Comparison of ENCODE assay signal across 20 cellular contexts in genomic region chr5:53601570-53601969, GRCh38. TPM values are rescaled to one million over a fixed set of nuclear protein-coding genes. Genes with fewer than 3 reads are reported as not detected.
DNase-seq lines count a peak whose midpoint lies in the region; ATAC-seq, FAIRE-seq and TF ChIP-seq lines count a peak whose summit lies in the region.
"Had no signal": no experiment of that assay in that cellular context is flagged by ENCODE, and none has a peak within 500 bp of the region (broad histone marks: within the 10 kb centered on the region; RNA-seq: fewer than 3 reads in every experiment).

No MANE protein-coding gene starts in this region.

- intact Hi-C loops in HepG2 (cut with micrococcal nuclease; ENCODE audit: unreplicated experiment) (no loop called here), right lobe of liver (cut with DNase I) (no loop called here), upper lobe of right lung (cut with DNase I) (no loop called here)

- TF ChIP-seq POLR2A in HepG2 (IDR thresholded peaks at IDR 0.05; ENCODE audit: insufficient read depth in 1 of 2, low read depth in 2 of 2, low read length in 2 of 2) (no peak), right lobe of liver (IDR thresholded peaks at IDR 0.05) (no peak)

- no peaks in the 10 kb centered on the region for H3K9me3 ChIP-seq in HepG2 (ENCODE audit: low read length)
- no peaks in the 10 kb centered on the region for H3K9me3 ChIP-seq in right lobe of liver
- no peaks in the 10 kb centered on the region for H3K9me3 ChIP-seq in fibroblast of lung (ENCODE audit: control insufficient read depth, insufficient read depth, low read depth, low read length)
- no peaks in the 10 kb centered on the region for H3K9me3 ChIP-seq in upper lobe of right lung
- H3K9me3 ChIP-seq: gastroesophageal sphincter, left lung, neutrophil, Peyer's patch, thyroid gland had no signal

- no peak for TF ChIP-seq EP300 in HepG2 (IDR thresholded peaks at IDR 0.05; ENCODE audit: low read depth in 2 of 2, low read length in 2 of 2)
- TF ChIP-seq EP300 in HepG2 (CRISPR knock-in tag; IDR thresholded peaks at IDR 0.05; ENCODE audit: borderline replicate concordance), result no peak

- H2AFZ ChIP-seq in HepG2 (ENCODE audit: low read length) (no peak overlapping the region), fibroblast of lung (ENCODE audit: low read length) (no peak overlapping the region)

- WGBS in HepG2 (ENCODE audit: low lambda C conversion rate), result 91% methylated on average over 5 of the region's 5 CpGs
- WGBS in right lobe of liver (ENCODE audit: insufficient coverage, low coverage, low lambda C conversion rate, missing lambda C conversion rate), result 81% methylated on average over 5 of the region's 5 CpGs

- H3K79me2 ChIP-seq in HepG2 (ENCODE audit: insufficient read depth, low read length) (peaks cover 39% of the 10 kb centered on the region), fibroblast of lung (ENCODE audit: control insufficient read depth, insufficient read depth, low read length) (peaks cover 11% of the 10 kb centered on the region)

- in situ Hi-C loops in HepG2 (cut with HindIII; ENCODE audit: extremely low pct_ligation_motif_present, low pct_unique_long_range_greater_than_20kb), result no loop called here

- no peak overlapping the region for H3K4me3 ChIP-seq in HepG2 (replicated peaks in 1 of 3; ENCODE audit: insufficient read depth in 1 of 3, low read depth in 2 of 3, low read length in 3 of 3)
- H3K4me3 ChIP-seq in right lobe of liver, result no peak overlapping the region
- H3K4me3 ChIP-seq in fibroblast of lung (replicated peaks in 1 of 4; ENCODE audit: control extremely low read depth in 1 of 4, insufficient read depth in 1 of 4, low read depth in 3 of 4, low read length in 4 of 4), result no peak overlapping the region
- no peak overlapping the region for H3K4me3 ChIP-seq in upper lobe of right lung
- H3K4me3 ChIP-seq: gastroesophageal sphincter, left lung, Peyer's patch, thyroid gland had no signal

- ATAC-seq in HepG2 (no peak), right lobe of liver (no peak), GM21619 (IDR thresholded peaks at IDR 0.05; ENCODE audit: unreplicated experiment) (no peak), upper lobe of right lung (no peak), GM19455 (IDR thresholded peaks at IDR 0.05; ENCODE audit: unreplicated experiment) (no peak)
- ATAC-seq: gastroesophageal sphincter, left lung had no signal

- DNase-seq in HepG2 (ENCODE audit: low spot score) (peak; percentile 33), right lobe of liver (no peak), RWPE1 (ENCODE audit: low spot score) (peak; percentile 88), fibroblast of lung (ENCODE audit: low read depth in 2 of 2) (peak; percentile 41 to 68), upper lobe of right lung (no peak), medulla oblongata (ENCODE audit: extremely low spot score) (no peak)
- DNase-seq: activated CD4-positive, alpha-beta T cell treated with anti-CD3 and anti-CD28 coated beads, Interleukin-2, amount 10 ng/mL, durations not matched to agents 24 days and 14 days; activated CD8-positive, alpha-beta memory T cell treated with anti-CD3 and anti-CD28 coated beads, Interleukin-2, amount 50 U/mL, for 48 hours; KBM-7; left lung; NCI-H1105; NCI-H748 treated with DMSO at 0.1 percent for 48 hours; Peyer's patch; thyroid gland had no signal

- no peak overlapping the region for H3K9ac ChIP-seq in HepG2 (ENCODE audit: insufficient read depth, low read depth, low read length)
- no peak overlapping the region for H3K9ac ChIP-seq in fibroblast of lung (ENCODE audit: insufficient read depth, low read length)

- no peak for FAIRE-seq in HepG2 (lab: Jason Lieb, UNC)
- FAIRE-seq: TTC549 had no signal

- no peak for TF ChIP-seq CTCF in HepG2 (CRISPR knock-in tag; IDR thresholded peaks at IDR 0.05)
- TF ChIP-seq CTCF in right lobe of liver (IDR thresholded peaks at IDR 0.05), result no peak
- TF ChIP-seq CTCF in RWPE1 (conservative IDR thresholded peaks at IDR 0.05; ENCODE audit: low read depth), result no peak
- TF ChIP-seq CTCF in fibroblast of lung (conservative IDR thresholded peaks at IDR 0.05 in 1 of 2, IDR thresholded peaks at IDR 0.05 in 1 of 2; ENCODE audit: low read depth in 1 of 2, low read length in 2 of 2), result no peak
- no peak for TF ChIP-seq CTCF in upper lobe of right lung (IDR thresholded peaks at IDR 0.05)

- POLR2A ChIA-PET in HepG2 (lab: Yijun Ruan, JAX) (no interaction called here), RWPE1 (lab: Yijun Ruan, JAX; ENCODE audit: low non-redundant PET) (no interaction called here)

- H3K36me3 ChIP-seq in HepG2 (replicated peaks in 1 of 2; ENCODE audit: control insufficient read depth in 1 of 2, insufficient read depth in 2 of 2, low read length in 2 of 2) (peaks cover 2 to 15% of the 10 kb centered on the region in 2 experiments; a peak in 2 of 5 replicates), right lobe of liver (peaks cover 0 to 6% (median 2%) of the 10 kb centered on the region in 4 donors), fibroblast of lung (ENCODE audit: control insufficient read depth, insufficient read depth, low read length) (peaks cover 1% of the 10 kb centered on the region), upper lobe of right lung (peaks cover 16% of the 10 kb centered on the region)
- H3K36me3 ChIP-seq: thyroid gland had no signal

- TF ChIP-seq RAD21 in HepG2 (CRISPR knock-in tag; IDR thresholded peaks at IDR 0.05), result no peak

- BruUV-seq in HepG2 (replicated peaks; lab: Mats Ljungman, UMichigan), result no TSS peak

- H3K4me2 ChIP-seq in HepG2 (ENCODE audit: low read depth, low read length) (no peak overlapping the region), fibroblast of lung (ENCODE audit: extremely low read depth, insufficient read depth, low read length) (no peak overlapping the region)

- H3K4me1 ChIP-seq in HepG2 (ENCODE audit: insufficient read depth, low read length), result no peaks in the 10 kb centered on the region
- peaks cover 0 to 8% (median 0%) of the 10 kb centered on the region in 4 donors for H3K4me1 ChIP-seq in right lobe of liver
- H3K4me1 ChIP-seq in fibroblast of lung (ENCODE audit: control insufficient read depth, extremely low read depth, insufficient read depth, low read length), result peaks cover 5% of the 10 kb centered on the region
- peaks cover 11% of the 10 kb centered on the region for H3K4me1 ChIP-seq in upper lobe of right lung
- H3K4me1 ChIP-seq: left lung, Peyer's patch had no signal

- CTCF ChIA-PET in HepG2 (lab: Yijun Ruan, JAX; ENCODE audit: low intra/inter-chr PET ratio, low total read pairs) (no interaction called here), RWPE1 (lab: Yijun Ruan, JAX) (no interaction called here)

- H3K27ac ChIP-seq in HepG2 (ENCODE audit: extremely low read length, insufficient read depth, low read length) (no peak overlapping the region), right lobe of liver (no peak overlapping the region), RWPE1 (no peak overlapping the region), fibroblast of lung (ENCODE audit: insufficient read depth, low read length) (no peak overlapping the region), upper lobe of right lung (no peak overlapping the region)
- H3K27ac ChIP-seq: C4-2B, gastroesophageal sphincter, left lung, neutrophil, Peyer's patch, thyroid gland had no signal

- H4K20me1 ChIP-seq in HepG2 (ENCODE audit: insufficient read depth, low read length) (0 out of 2 replicates have a peak, but pooled peaks cover 5% of the 10 kb centered on the region), fibroblast of lung (ENCODE audit: control insufficient read depth, extremely low read depth, insufficient read depth, low read length) (no peaks in the 10 kb centered on the region)

- H3K27me3 ChIP-seq in HepG2 (ENCODE audit: control insufficient read depth in 1 of 2, insufficient read depth in 2 of 2, low read length in 2 of 2) (no peaks in the 10 kb centered on the region), right lobe of liver (no peaks in the 10 kb centered on the region), fibroblast of lung (ENCODE audit: control insufficient read depth, insufficient read depth, low read length) (no peaks in the 10 kb centered on the region), upper lobe of right lung (no peaks in the 10 kb centered on the region)
- H3K27me3 ChIP-seq: gastroesophageal sphincter, left lung, neutrophil, Peyer's patch, thyroid gland had no signal

TF ChIP-seq in HepG2, 621 proteins besides CTCF, POLR2A, EP300 and RAD21 (continues in another document):
- TF ChIP-seq FOSL2 (CRISPR knock-in tag; IDR thresholded peaks at IDR 0.05) (peak; percentile 78), ZNF891 (CRISPR knock-in tag; IDR thresholded peaks at IDR 0.05) (no peak), CEBPB (IDR thresholded peaks at IDR 0.05; ENCODE audit: borderline replicate concordance, low read depth, low read length) (peak; percentile 20; the same call in 1 of the 2 replicates), HDAC1 (CRISPR knock-in tag; IDR thresholded peaks at IDR 0.05) (no peak)

RNA-seq across cellular contexts. Expression of gene NDUFS4, which starts 41.1 kb away (rescaled TPM):
- total RNA-seq in HepG2 (2016; rRNA removed; fragmentation: Illumina TruSeq; extraction: Trizol) (121 and 146 TPM in 2 replicates), right lobe of liver (10 to 100 TPM; 44.3 to 69.4 (median 48.8) TPM), fibroblast of lung (95.0 and 147 TPM in 2 replicates), upper lobe of right lung (54.1 TPM)
- 24.4 and 24.9 TPM in 2 replicates for total RNA-seq in HepG2 (2016; cell fraction: cytosol; rRNA removed; fragmentation: Illumina TruSeq; extraction: Trizol; ENCODE audit: low read depth)
- total RNA-seq in HepG2 (2016; cell fraction: insoluble cytoplasmic fraction; rRNA removed; fragmentation: Illumina TruSeq; extraction: Trizol), result 122 and 152 TPM in 2 replicates
- total RNA-seq in HepG2 (2016; cell fraction: membrane; rRNA removed; fragmentation: Illumina TruSeq; extraction: Trizol), result 28.1 and 36.2 TPM in 2 replicates
- total RNA-seq in HepG2 (2016; cell fraction: nucleus; rRNA removed; fragmentation: Illumina TruSeq; extraction: Trizol), result 59.0 and 64.3 TPM in 2 replicates
- polyA plus RNA-seq in HepG2 (2011; rRNA removed) (114 and 126 TPM in 2 replicates), fibroblast of lung (141 and 194 TPM in 2 replicates)
- 87.4 and 118 TPM in 2 replicates for polyA plus RNA-seq in HepG2 (2011; cell fraction: cytosol; rRNA removed)
- 20.5 and 26.0 TPM in 2 replicates for polyA plus RNA-seq in HepG2 (2011; cell fraction: nucleus; rRNA removed)
- 79.6 and 109 TPM in 2 replicates for polyA plus RNA-seq in HepG2 (2012)
- polyA plus RNA-seq in HepG2 (2016; cell fraction: cytosol; fragmentation: Illumina TruSeq; extraction: Trizol; ENCODE audit: low read depth), result 24.3 and 26.4 TPM in 2 replicates
- 125 and 147 TPM in 2 replicates for polyA plus RNA-seq in HepG2 (2016; cell fraction: insoluble cytoplasmic fraction; fragmentation: Illumina TruSeq; extraction: Trizol; ENCODE audit: low read depth)
- polyA plus RNA-seq in HepG2 (2016; cell fraction: membrane; fragmentation: Illumina TruSeq; extraction: Trizol; ENCODE audit: low read depth), result 27.9 and 33.2 TPM in 2 replicates
- 59.1 and 68.2 TPM in 2 replicates for polyA plus RNA-seq in HepG2 (2016; cell fraction: nucleus; fragmentation: Illumina TruSeq; extraction: Trizol; ENCODE audit: insufficient read depth, low read depth)
- polyA minus RNA-seq in HepG2 (2011; rRNA and poly(A)+ RNA removed; ENCODE audit: low replicate concordance), result 29.4 and 34.1 TPM in 2 replicates
- 42.1 and 42.3 TPM in 2 replicates for polyA minus RNA-seq in HepG2 (2011; cell fraction: cytosol; rRNA and poly(A)+ RNA removed)
- 36.9 and 59.1 TPM in 2 replicates for polyA minus RNA-seq in HepG2 (2011; cell fraction: nucleus; rRNA and poly(A)+ RNA removed)
- 109 and 164 TPM in 2 replicates for polyA plus RNA-seq in fibroblast of lung (2012)
- polyA minus RNA-seq in fibroblast of lung (ENCODE audit: low replicate concordance), result 3.4 and 22.3 TPM in 2 replicates

Comparison
In these comparisons a context has a peak if more than half of its experiments do, and no peak if none do; other contexts are left out.
1. DNase-seq: peak in HepG2 (single experiment), RWPE1 (single experiment) and fibroblast of lung (2 of 2); none in right lobe of liver (0 of 3), upper lobe of right lung (single experiment) and medulla oblongata (single experiment).